ENCODE assay signal across 24 cellular contexts in the genomic region with DNA sequence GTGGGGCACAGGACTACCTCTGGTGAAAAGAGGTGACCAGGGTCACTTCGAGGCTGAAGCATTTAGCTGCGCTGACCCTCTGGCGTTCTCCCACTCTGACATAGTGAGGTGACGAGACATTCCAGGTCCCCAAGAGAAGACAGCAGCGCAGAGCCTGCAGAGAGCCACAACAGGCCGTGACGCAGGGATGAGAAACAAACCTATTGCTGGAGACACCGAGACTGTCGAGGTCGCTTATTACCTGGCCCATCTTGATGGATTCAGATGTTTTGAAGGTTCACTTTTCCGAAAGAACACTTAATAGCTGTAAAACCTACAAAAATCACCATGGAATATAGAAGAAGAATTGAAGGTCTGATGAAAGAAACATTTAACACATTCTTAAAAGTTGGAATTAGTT.
"Had no signal": no experiment of that assay in that cellular context is flagged by ENCODE, and none has a peak within 500 bp of the region (broad histone marks: within the 10 kb centered on the region; RNA-seq: fewer than 3 reads in every experiment).

No MANE protein-coding gene starts in this region.

- DNase-seq: colonic mucosa; cortex of kidney; dermis blood vessel endothelial cell; dorsolateral prefrontal cortex; effector CD4-positive, alpha-beta T cell; effector CD8-positive, alpha-beta T cell; effector memory CD4-positive, alpha-beta T cell; effector memory CD8-positive, alpha-beta T cell; endodermal cell; erythroblast; esophagus squamous epithelium; foreskin fibroblast; foreskin keratinocyte; foreskin melanocyte; gastrocnemius medialis; glutamatergic neuron; head of caudate nucleus; heart left ventricle; heart right ventricle had no signal

- H3K9me3 ChIP-seq: colonic mucosa, esophagus squamous epithelium, gastrocnemius medialis, gastroesophageal sphincter, heart left ventricle, heart right ventricle had no signal

- H3K27ac Mint-ChIP-seq: dendritic cell treated with granulocyte-macrophage colony-stimulating factor and Interleukin-4, amounts not matched to agents 40 ng/mL and 50 ng/mL, for 4 days; effector memory CD8-positive, alpha-beta T cell had no signal

- H3K27me3 Mint-ChIP-seq: effector memory CD8-positive, alpha-beta T cell had no signal

- ATAC-seq: effector memory CD8-positive, alpha-beta T cell; esophagus mucosa; foreskin keratinocyte; gastrocnemius medialis; gastroesophageal sphincter; heart left ventricle; heart right ventricle had no signal

- H3K36me3 ChIP-seq: colonic mucosa, esophagus squamous epithelium, gastrocnemius medialis, gastroesophageal sphincter, heart left ventricle, heart right ventricle had no signal

- H3K4me3 Mint-ChIP-seq: dendritic cell treated with granulocyte-macrophage colony-stimulating factor and Interleukin-4, amounts not matched to agents 40 ng/mL and 50 ng/mL, for 4 days; effector memory CD8-positive, alpha-beta T cell; endodermal cell had no signal

- H3K4me3 ChIP-seq: colonic mucosa, coronary artery, dorsolateral prefrontal cortex, esophagus squamous epithelium, gastrocnemius medialis, gastroesophageal sphincter, heart left ventricle, heart right ventricle had no signal

- H3K4me1 ChIP-seq: colonic mucosa, esophagus squamous epithelium, foreskin keratinocyte, gastrocnemius medialis, gastroesophageal sphincter, heart left ventricle, heart right ventricle had no signal

- H3K27me3 ChIP-seq: colonic mucosa, esophagus squamous epithelium, foreskin keratinocyte, gastrocnemius medialis had no signal

- H3K27ac ChIP-seq: colonic mucosa, coronary artery, dorsolateral prefrontal cortex, epithelial cell of prostate, esophagus squamous epithelium, foreskin keratinocyte, gastrocnemius medialis, gastroesophageal sphincter, heart left ventricle, heart right ventricle had no signal

- H3K9me3 Mint-ChIP-seq: dendritic cell treated with granulocyte-macrophage colony-stimulating factor and Interleukin-4, amounts not matched to agents 40 ng/mL and 50 ng/mL, for 4 days; endodermal cell had no signal
